ENCODE assay signal across 22 cellular contexts in genomic region chr6:24099181-24099580, GRCh38.
"Had no signal": no experiment of that assay in that cellular context is flagged by ENCODE, and none has a peak within 500 bp of the region (broad histone marks: within the 10 kb centered on the region; RNA-seq: fewer than 3 reads in every experiment).

No MANE protein-coding gene starts in this region.

- H3K4me1 ChIP-seq: foreskin keratinocyte, lower lobe of right lung, pancreas, stomach, suprapubic skin, tibial nerve had no signal

- H3K27ac ChIP-seq: foreskin keratinocyte, lower lobe of right lung, pancreas, stomach, suprapubic skin, tibial nerve had no signal

- DNase-seq: activated CD4-positive, alpha-beta T cell treated with anti-CD3 and anti-CD28 coated beads for 4 hours; activated CD4-positive, alpha-beta T cell treated with anti-CD3 and anti-CD28 coated beads, Interleukin-2, amount 50 U/mL, for 48 hours; activated CD4-positive, CD25-positive, alpha-beta regulatory T cell; activated CD8-positive, alpha-beta memory T cell treated with anti-CD3 and anti-CD28 coated beads, Interleukin-2, amount 50 U/mL, for 48 hours; activated naive CD4-positive, alpha-beta T cell; activated naive CD8-positive, alpha-beta T cell treated with anti-CD3 and anti-CD28 coated beads for 36 hours; activated T-cell treated with anti-CD3 and anti-CD28 coated beads, Interleukin-2, amount 50 U/mL, for 4 hours; central memory CD4-positive, alpha-beta T cell; effector memory CD4-positive, alpha-beta T cell; foreskin keratinocyte; kidney; lower lobe of right lung; mesendoderm; mucosa of descending colon; nephron progenitor cell; pancreas; right cardiac atrium; stimulated activated CD4-positive, alpha-beta T cell treated with anti-CD3 and anti-CD28 coated beads, Interleukin-12 subunit alpha, Interleukin-12 subunit beta, amount 100 ng/mL, for 4 hours; stomach had no signal

- H3K36me3 ChIP-seq: lower lobe of right lung, pancreas, stomach, suprapubic skin, tibial nerve had no signal

- H3K9me3 ChIP-seq: lower lobe of right lung, mucosa of descending colon, pancreas, suprapubic skin, tibial nerve had no signal

- H3K4me3 ChIP-seq: lower lobe of right lung, mucosa of descending colon, pancreas, stomach, suprapubic skin, tibial nerve had no signal

- H3K27me3 ChIP-seq: foreskin keratinocyte, pancreas, stomach, suprapubic skin, tibial nerve had no signal

- ATAC-seq: activated T-cell treated with anti-CD3 and anti-CD28 coated beads, Interleukin-2, amount 50 U/mL, for 4 hours; foreskin keratinocyte; left lobe of liver; lower lobe of right lung; mucosa of descending colon; pancreas; right cardiac atrium had no signal
